Comparison of ENCODE assay signal across 1 cellular context in the genomic region with DNA sequence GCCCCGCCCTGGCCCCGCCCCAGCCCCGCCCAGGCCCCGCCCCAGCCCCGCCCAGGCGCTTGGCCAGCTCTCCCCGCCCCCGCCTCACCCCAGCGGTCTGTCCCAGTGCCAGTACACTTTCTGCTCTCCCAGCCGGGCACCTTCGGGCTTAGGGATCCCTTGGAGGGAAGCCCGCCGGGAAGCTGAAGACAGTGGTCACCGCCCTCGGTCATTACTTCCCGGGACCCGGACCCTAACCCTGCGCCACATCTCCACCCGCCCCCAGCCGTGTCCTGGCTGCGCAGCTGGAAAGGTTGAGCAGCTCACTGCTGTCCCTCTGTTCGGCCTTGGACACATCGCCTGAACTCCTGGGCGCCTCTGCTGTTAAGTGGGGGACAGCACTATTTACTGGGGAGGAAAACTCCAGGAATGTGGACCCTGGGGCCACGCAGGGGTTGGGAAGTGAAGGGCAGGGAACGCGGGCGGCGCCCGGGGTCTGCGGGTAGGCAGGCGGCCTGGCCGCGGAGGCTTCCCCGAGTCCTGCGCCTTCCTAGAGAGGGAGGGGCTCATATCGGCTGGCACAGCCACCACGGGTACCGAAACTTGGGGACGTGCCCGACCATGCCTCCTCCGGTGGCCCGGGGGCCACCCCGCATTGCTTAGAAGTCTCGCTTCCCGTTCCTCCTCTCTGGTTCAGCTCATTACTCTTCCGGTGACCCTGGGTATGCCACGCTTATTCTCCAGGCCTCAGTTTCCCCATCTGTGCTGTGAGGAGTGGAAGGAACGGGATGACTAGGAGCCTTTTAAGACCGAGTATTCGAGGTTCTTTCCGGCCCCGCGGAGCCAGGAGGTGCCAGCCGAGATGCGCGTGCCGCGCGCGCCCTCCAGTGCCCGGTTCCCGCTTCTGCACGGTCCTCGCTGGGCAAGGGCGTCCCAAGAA.
TF ChIP-seq lines count a peak whose summit lies in the region.

No MANE protein-coding gene starts in this region.

TF ChIP-seq in HEK293, 187 proteins besides CTCF, POLR2A, EP300 and RAD21 (continued from another document):
- peak; percentile 61 for TF ChIP-seq ZBTB26 (tag by site-specific recombination; optimal IDR thresholded peaks at IDR 0.05)
- peak; percentile 47; the same call in 1 of the 2 replicates for TF ChIP-seq GLIS2 (tag by site-specific recombination; IDR thresholded peaks at IDR 0.05)
- TF ChIP-seq ZNF155 (tag by site-specific recombination; IDR thresholded peaks at IDR 0.05), result no peak
- peak; percentile 78; the same call in 1 of the 2 replicates for TF ChIP-seq ZNF777 (tag by site-specific recombination; IDR thresholded peaks at IDR 0.05; ENCODE audit: borderline replicate concordance)
- TF ChIP-seq ZBTB17 (tag by site-specific recombination; IDR thresholded peaks at IDR 0.05), result 0 out of 2 replicates have a peak, but pooled peaks have one; percentile 66
- TF ChIP-seq ZIC2 (tag by site-specific recombination; IDR thresholded peaks at IDR 0.05), result peak; percentile 53
